In genomic region chr3:77248420-77248819, GRCh38 we compare ENCODE assay signal across 19 cellular contexts.
DNase-seq lines count a peak whose midpoint lies in the region; ATAC-seq, FAIRE-seq and TF ChIP-seq lines count a peak whose summit lies in the region.
"Had no signal": no experiment of that assay in that cellular context is flagged by ENCODE, and none has a peak within 500 bp of the region (broad histone marks: within the 10 kb centered on the region; RNA-seq: fewer than 3 reads in every experiment).

No MANE protein-coding gene starts in this region.

- H3K4me3 Mint-ChIP-seq in brain (no peak overlapping the region), neural progenitor cell (no peak overlapping the region)
- H3K4me3 Mint-ChIP-seq in CD8-positive, alpha-beta memory T cell, result no peak overlapping the region
- H3K4me3 Mint-ChIP-seq: CD14-positive monocyte; CD4-positive, alpha-beta memory T cell; GM23338; HFFc6 had no signal

- H3K9ac ChIP-seq in HepG2 (ENCODE audit: insufficient read depth, low read depth, low read length) (no peak overlapping the region), neural progenitor cell (no peak overlapping the region)
- H3K9ac ChIP-seq: BLaER1 had no signal

- POLR2A ChIA-PET in HepG2 (lab: Yijun Ruan, JAX), result no interaction called here
- POLR2A ChIA-PET in CD8-positive, alpha-beta memory T cell (lab: Charles Lee), result no interaction called here

- H3K4me2 ChIP-seq in HepG2 (ENCODE audit: low read depth, low read length), result no peak overlapping the region
- H3K4me2 ChIP-seq in neural progenitor cell, result no peak overlapping the region
- H3K4me2 ChIP-seq: BLaER1, GM23338 had no signal

- DNase-seq in HepG2 (ENCODE audit: low spot score) (no peak), right lobe of liver (no peak), neural progenitor cell (ENCODE audit: low spot score) (no peak), superior temporal gyrus (ENCODE audit: extremely low spot score) (no peak), Kasumi-1 (lab: John Stamatoyannopoulos, UW) (no peak)
- DNase-seq in stimulated activated CD4-positive, alpha-beta T cell treated with anti-CD3 and anti-CD28 coated beads, Interleukin-4, amount 100 ng/mL, for 1 hour, result no peak
- DNase-seq in CD8-positive, alpha-beta memory T cell, result no peak
- DNase-seq: 8988T; Calu3; CD4-positive, alpha-beta memory T cell; DMS79 treated with DMSO at 0.1 percent for 48 hours; GF-D8; HFFc6 had no signal

- H3K4me3 ChIP-seq in HepG2 (replicated peaks in 1 of 3; ENCODE audit: insufficient read depth in 1 of 3, low read depth in 2 of 3, low read length in 3 of 3), result no peak overlapping the region
- H3K4me3 ChIP-seq in right lobe of liver, result no peak overlapping the region
- H3K4me3 ChIP-seq in neural progenitor cell, result no peak overlapping the region
- H3K4me3 ChIP-seq in CD8-positive, alpha-beta memory T cell (ENCODE audit: low read length), result no peak overlapping the region
- H3K4me3 ChIP-seq: BLaER1, GM23338 had no signal

- TF ChIP-seq EP300 in HepG2 (IDR thresholded peaks at IDR 0.05; ENCODE audit: low read depth in 2 of 2, low read length in 2 of 2) (no peak), HepG2 (CRISPR knock-in tag; IDR thresholded peaks at IDR 0.05; ENCODE audit: borderline replicate concordance) (no peak)

- intact Hi-C loops in HepG2 (cut with micrococcal nuclease; ENCODE audit: unreplicated experiment) (no loop called here), right lobe of liver (cut with DNase I) (no loop called here)

- FAIRE-seq in HepG2 (lab: Jason Lieb, UNC), result no peak
- FAIRE-seq: H54 had no signal

- H3K36me3 Mint-ChIP-seq in brain, result peaks cover 9% of the 10 kb centered on the region
- H3K36me3 Mint-ChIP-seq in neural progenitor cell, result peaks cover 2% of the 10 kb centered on the region
- H3K36me3 Mint-ChIP-seq in CD8-positive, alpha-beta memory T cell, result no peaks in the 10 kb centered on the region
- H3K36me3 Mint-ChIP-seq: CD14-positive monocyte; CD4-positive, alpha-beta memory T cell had no signal

- BruUV-seq in HepG2 (replicated peaks; lab: Mats Ljungman, UMichigan), result no TSS peak

- CTCF ChIA-PET in HepG2 (lab: Yijun Ruan, JAX; ENCODE audit: low intra/inter-chr PET ratio, low total read pairs), result no interaction called here
- CTCF ChIA-PET in CD8-positive, alpha-beta memory T cell (lab: Charles Lee), result no interaction called here

- in situ Hi-C loops in HepG2 (cut with HindIII; ENCODE audit: extremely low pct_ligation_motif_present, low pct_unique_long_range_greater_than_20kb), result no loop called here

- H4K20me1 ChIP-seq in HepG2 (ENCODE audit: insufficient read depth, low read length), result no peaks in the 10 kb centered on the region
- H4K20me1 ChIP-seq in neural progenitor cell (ENCODE audit: low read depth), result no peaks in the 10 kb centered on the region
- H4K20me1 ChIP-seq: BLaER1 had no signal

- H3K27ac ChIP-seq in HepG2 (ENCODE audit: extremely low read length, insufficient read depth, low read length) (no peak overlapping the region), right lobe of liver (no peak overlapping the region), neural progenitor cell (no peak overlapping the region)
- H3K27ac ChIP-seq in CD8-positive, alpha-beta memory T cell (ENCODE audit: low read depth, low read length), result no peak overlapping the region
- H3K27ac ChIP-seq: BLaER1 had no signal

- no peaks in the 10 kb centered on the region for H3F3A ChIP-seq in neural progenitor cell (ENCODE audit: low read depth)

- H2AFZ ChIP-seq in HepG2 (ENCODE audit: low read length), result no peak overlapping the region
- H2AFZ ChIP-seq in neural progenitor cell (replicated peaks), result no peak overlapping the region
- H2AFZ ChIP-seq: GM23338 had no signal

- H3K9me3 ChIP-seq in HepG2 (ENCODE audit: low read length) (no peaks in the 10 kb centered on the region), right lobe of liver (no peaks in the 10 kb centered on the region), neural progenitor cell (ENCODE audit: low read depth) (no peaks in the 10 kb centered on the region)
- no peaks in the 10 kb centered on the region for H3K9me3 ChIP-seq in CD8-positive, alpha-beta memory T cell (ENCODE audit: low read length)
- H3K9me3 ChIP-seq: BLaER1 had no signal

- ATAC-seq in HepG2 (peak; percentile 56), right lobe of liver (no peak)
- ATAC-seq: HCT116 had no signal

- WGBS in HepG2 (ENCODE audit: low lambda C conversion rate), result 71% methylated on average over 16 of the region's 17 CpGs
- 56% methylated on average over 3 of the region's 17 CpGs for WGBS in right lobe of liver (ENCODE audit: insufficient coverage, low coverage, low lambda C conversion rate, missing lambda C conversion rate)

- H3K4me1 ChIP-seq in HepG2 (ENCODE audit: insufficient read depth, low read length) (no peaks in the 10 kb centered on the region), right lobe of liver (no peaks in the 10 kb centered on the region), neural progenitor cell (no peaks in the 10 kb centered on the region)
- no peaks in the 10 kb centered on the region for H3K4me1 ChIP-seq in CD8-positive, alpha-beta memory T cell (ENCODE audit: insufficient read depth, low read length)
- H3K4me1 ChIP-seq: BLaER1 had no signal

- H3K27me3 ChIP-seq in HepG2 (ENCODE audit: control insufficient read depth in 1 of 2, insufficient read depth in 2 of 2, low read length in 2 of 2) (no peaks in the 10 kb centered on the region), right lobe of liver (no peaks in the 10 kb centered on the region), neural progenitor cell (no peaks in the 10 kb centered on the region)
- H3K27me3 ChIP-seq in CD8-positive, alpha-beta memory T cell (ENCODE audit: insufficient read depth, low read length, poor library complexity, severe bottlenecking), result no peaks in the 10 kb centered on the region
- H3K27me3 ChIP-seq: BLaER1 had no signal

- H3K4me1 Mint-ChIP-seq in brain, result peaks cover 33% of the 10 kb centered on the region
- H3K4me1 Mint-ChIP-seq in neural progenitor cell, result peaks cover 23% of the 10 kb centered on the region
- no peaks in the 10 kb centered on the region for H3K4me1 Mint-ChIP-seq in CD8-positive, alpha-beta memory T cell
- H3K4me1 Mint-ChIP-seq: CD14-positive monocyte; CD4-positive, alpha-beta memory T cell had no signal

- TF ChIP-seq RAD21 in HepG2 (CRISPR knock-in tag; IDR thresholded peaks at IDR 0.05), result no peak

- H3K36me3 ChIP-seq in HepG2 (replicated peaks in 1 of 2; ENCODE audit: control insufficient read depth in 1 of 2, insufficient read depth in 2 of 2, low read length in 2 of 2) (no peaks in the 10 kb centered on the region), right lobe of liver (no peaks in the 10 kb centered on the region), neural progenitor cell (no peaks in the 10 kb centered on the region)
- no peaks in the 10 kb centered on the region for H3K36me3 ChIP-seq in CD8-positive, alpha-beta memory T cell (ENCODE audit: insufficient read depth, low read length)
- H3K36me3 ChIP-seq: BLaER1 had no signal

- TF ChIP-seq CTCF in HepG2 (CRISPR knock-in tag; IDR thresholded peaks at IDR 0.05), result no peak
- TF ChIP-seq CTCF in right lobe of liver (IDR thresholded peaks at IDR 0.05), result no peak
- TF ChIP-seq CTCF in brain (conservative IDR thresholded peaks at IDR 0.05), result no peak
- TF ChIP-seq CTCF in neural progenitor cell (IDR thresholded peaks at IDR 0.05), result no peak

- H3K79me2 ChIP-seq in HepG2 (ENCODE audit: insufficient read depth, low read length), result no peaks in the 10 kb centered on the region
- no peaks in the 10 kb centered on the region for H3K79me2 ChIP-seq in neural progenitor cell (ENCODE audit: low read depth)

- peaks cover 0 to 11% (median 3%) of the 10 kb centered on the region in 5 experiments for H3K9me3 Mint-ChIP-seq in brain
- no peaks in the 10 kb centered on the region for H3K9me3 Mint-ChIP-seq in neural progenitor cell
- peaks cover 5 to 29% (median 13%) of the 10 kb centered on the region in 5 donors for H3K9me3 Mint-ChIP-seq in CD8-positive, alpha-beta memory T cell
- H3K9me3 Mint-ChIP-seq: GM23338 had no signal

- no peak for TF ChIP-seq POLR2A in HepG2 (IDR thresholded peaks at IDR 0.05; ENCODE audit: insufficient read depth in 1 of 2, low read depth in 2 of 2, low read length in 2 of 2)
- no peak for TF ChIP-seq POLR2A in right lobe of liver (IDR thresholded peaks at IDR 0.05)

- H3K27me3 Mint-ChIP-seq in brain (no peaks in the 10 kb centered on the region), neural progenitor cell (ENCODE audit: insufficient read depth, low read depth) (no peaks in the 10 kb centered on the region)
- no peaks in the 10 kb centered on the region for H3K27me3 Mint-ChIP-seq in CD8-positive, alpha-beta memory T cell
- H3K27me3 Mint-ChIP-seq: CD4-positive, alpha-beta memory T cell had no signal

- peak overlapping the region in 3 of 5 experiments; percentile 43 to 93 (median 84) for H3K27ac Mint-ChIP-seq in brain
- peak overlapping the region; percentile 60 for H3K27ac Mint-ChIP-seq in neural progenitor cell
- no peak overlapping the region for H3K27ac Mint-ChIP-seq in CD8-positive, alpha-beta memory T cell
- H3K27ac Mint-ChIP-seq: CD14-positive monocyte; CD4-positive, alpha-beta memory T cell; GM23338; HFFc6 had no signal

TF ChIP-seq in HepG2, 621 proteins besides CTCF, POLR2A, EP300 and RAD21 (continues in another document):
- TF ChIP-seq ATF3 (CRISPR knock-in tag; IDR thresholded peaks at IDR 0.05) (no peak), PTBP1 (IDR thresholded peaks at IDR 0.05; ENCODE audit: low read depth, low read length, poor library complexity, severe bottlenecking) (no peak), MYPOP (CRISPR knock-in tag; IDR thresholded peaks at IDR 0.05) (no peak), PLRG1 (conservative IDR thresholded peaks at IDR 0.05) (no peak), HNF4G (IDR thresholded peaks at IDR 0.05; ENCODE audit: borderline replicate concordance, low read depth, low read length) (no peak), HNF4G (CRISPR knock-in tag; IDR thresholded peaks at IDR 0.05; ENCODE audit: borderline replicate concordance, low read depth) (no peak), ZNF33A (CRISPR knock-in tag; IDR thresholded peaks at IDR 0.05; ENCODE audit: borderline replicate concordance) (no peak), ZSCAN12 (CRISPR knock-in tag; IDR thresholded peaks at IDR 0.05) (no peak), RCOR2 (CRISPR knock-in tag; IDR thresholded peaks at IDR 0.05) (no peak), STAG1 (CRISPR knock-in tag; IDR thresholded peaks at IDR 0.05) (no peak)

Comparison
In these comparisons a context has a peak if more than half of its experiments do, and no peak if none do; other contexts are left out.
1. H3K27ac Mint-ChIP-seq: peak in brain (3 of 5) and neural progenitor cell (single experiment); none in CD8-positive, alpha-beta memory T cell (0 of 8).